In the genomic region with DNA sequence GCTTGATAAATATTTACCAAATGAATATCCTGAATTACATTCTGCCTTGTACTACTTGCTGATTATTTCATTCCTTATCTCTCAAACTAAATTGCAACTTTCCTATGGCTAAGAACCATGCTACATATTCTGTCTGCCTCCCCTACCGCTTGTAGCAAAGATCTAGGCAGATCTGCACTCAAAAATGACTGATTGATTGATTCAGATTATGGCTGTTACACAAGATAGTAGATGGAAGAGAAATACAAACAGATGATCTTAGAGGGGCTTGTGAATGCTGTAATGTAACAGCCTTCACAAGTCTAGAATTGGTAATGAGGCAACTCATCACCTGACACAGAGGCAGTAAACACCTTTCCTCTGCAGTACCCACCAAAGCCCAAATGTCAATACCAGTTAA, we compare ENCODE assay signal across 10 cellular contexts.
"Had no signal": no experiment of that assay in that cellular context is flagged by ENCODE, and none has a peak within 500 bp of the region (broad histone marks: within the 10 kb centered on the region; RNA-seq: fewer than 3 reads in every experiment).

No MANE protein-coding gene starts in this region.

- H3K36me3 ChIP-seq: WERI-Rb-1 had no signal

- ATAC-seq: activated CD4-positive, alpha-beta T cell treated with anti-CD3 and anti-CD28 coated beads for 36 hours; activated CD4-positive, CD25-positive, alpha-beta regulatory T cell treated with anti-CD3 and anti-CD28 coated beads, Interleukin-2, amount 50 U/mL, for 24 hours; activated CD8-positive, alpha-beta memory T cell treated with anti-CD3 and anti-CD28 coated beads, Interleukin-2, amount 10 ng/mL, durations not matched to agents 7 days and 5 days; activated CD8-positive, alpha-beta T cell treated with anti-CD3 and anti-CD28 coated beads for 36 hours; activated CD8-positive, alpha-beta T cell treated with anti-CD3 and anti-CD28 coated beads, Interleukin-2, amount 10 ng/mL, durations not matched to agents 7 days and 5 days; T-cell; T-helper 17 cell; WTC11 had no signal

- H3K27ac ChIP-seq: VCaP, WERI-Rb-1 had no signal
